Comparison of ENCODE assay signal across 8 cellular contexts in genomic region chr9:134396825-134397224, GRCh38.
A peak's percentile ranks its signal among the peaks of the same experiment; 100 is the strongest.
DNase-seq lines count a peak whose midpoint lies in the region; ATAC-seq and TF ChIP-seq lines count a peak whose summit lies in the region.

No MANE protein-coding gene starts in this region.

- ATAC-seq in foreskin keratinocyte, result peak; percentile 6

- H3K27me3 ChIP-seq in HL-60 (ENCODE audit: insufficient read depth, poor library complexity, severe bottlenecking) (no peaks in the 10 kb centered on the region), foreskin keratinocyte (no peaks in the 10 kb centered on the region)

- H3K4me1 ChIP-seq in foreskin keratinocyte, result no peaks in the 10 kb centered on the region

- H3K27ac ChIP-seq in HL-60 (replicated peaks) (peak overlapping the region; percentile 84), foreskin keratinocyte (no peak overlapping the region)

- DNase-seq in HL-60 (ENCODE audit: low read depth in 1 of 2, low spot score in 1 of 2) (peak in 1 of 2 experiments; percentile 52), foreskin keratinocyte (no peak), DMS53 (lab: John Stamatoyannopoulos, UW) (no peak), NCI-H1694 treated with DMSO at 0.1 percent for 48 hours (lab: John Stamatoyannopoulos, UW) (no peak), NCI-H2227 treated with DMSO at 0.1 percent for 48 hours (lab: John Stamatoyannopoulos, UW) (no peak), NCI-H1694 (lab: John Stamatoyannopoulos, UW) (no peak)
- DNase-seq in activated CD4-positive, alpha-beta T cell treated with anti-CD3 and anti-CD28 coated beads, Interleukin-2, amount 50 U/mL, for 48 hours, result peak; percentile 65 to 68
- DNase-seq in stimulated activated CD8-positive, alpha-beta memory T cell treated with anti-CD3 and anti-CD28 coated beads, Interleukin-7, amount 100 ng/mL, for 4 hours (ENCODE audit: low read depth in 2 of 2), result peak; percentile 37 to 47

- H3K4me3 ChIP-seq in HL-60 (replicated peaks; ENCODE audit: insufficient read depth, low read length), result no peak overlapping the region

- no peak for TF ChIP-seq CTCF in HL-60 (IDR thresholded peaks at IDR 0.05; ENCODE audit: insufficient read depth, low read length)
- TF ChIP-seq CTCF in foreskin keratinocyte (conservative IDR thresholded peaks at IDR 0.05), result no peak

Comparison
In these comparisons a context has a peak if more than half of its experiments do, and no peak if none do; other contexts are left out.
1. DNase-seq: peak in activated CD4-positive, alpha-beta T cell treated with anti-CD3 and anti-CD28 coated beads, Interleukin-2, amount 50 U/mL, for 48 hours (2 of 2) and stimulated activated CD8-positive, alpha-beta memory T cell treated with anti-CD3 and anti-CD28 coated beads, Interleukin-7, amount 100 ng/mL, for 4 hours (2 of 2); none in foreskin keratinocyte (0 of 2), DMS53 (single experiment), NCI-H1694 treated with DMSO at 0.1 percent for 48 hours (single experiment), NCI-H2227 treated with DMSO at 0.1 percent for 48 hours (single experiment) and NCI-H1694 (single experiment).